ENCODE assay signal across 8 cellular contexts in the genomic region with DNA sequence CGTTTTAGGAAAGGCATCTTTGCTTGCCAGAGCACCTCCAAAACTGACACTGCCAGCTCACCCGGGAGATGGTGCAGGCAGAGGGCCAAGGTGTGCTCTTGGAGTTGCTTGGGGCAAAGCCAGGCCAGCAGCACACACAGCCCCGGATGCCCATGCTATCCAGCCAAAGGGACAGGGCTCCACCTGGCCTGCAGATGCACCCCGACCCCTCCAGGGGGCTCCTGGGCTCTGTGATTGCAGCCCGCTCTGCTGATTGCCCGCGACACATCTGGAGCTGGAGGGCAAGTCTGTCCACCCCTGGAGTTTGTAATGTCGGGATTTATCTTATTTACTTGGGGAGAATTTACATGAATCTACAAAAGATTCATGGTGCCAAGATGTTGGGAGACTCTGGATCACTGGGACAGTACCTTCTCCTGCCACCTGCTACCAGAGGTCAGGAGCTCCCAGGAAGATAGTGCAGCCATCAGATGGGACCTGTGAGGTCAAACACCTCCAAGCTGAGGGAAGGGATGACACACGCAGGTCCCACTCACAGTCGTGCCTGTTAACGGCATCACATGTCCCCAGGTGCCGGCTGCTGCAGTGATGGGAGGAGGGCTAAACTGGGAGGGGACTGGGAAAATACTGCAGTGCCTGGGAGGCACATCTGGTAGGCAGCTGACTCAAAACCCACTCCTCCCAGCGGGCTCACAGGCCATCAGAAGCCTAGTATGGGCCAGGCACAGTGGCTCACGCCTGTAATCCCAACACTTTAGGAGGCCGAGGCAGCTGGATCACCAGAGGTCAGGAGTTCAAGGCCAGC. TPM values are rescaled to one million over a fixed set of nuclear protein-coding genes. Genes with fewer than 3 reads are reported as not detected.
DNase-seq lines count a peak whose midpoint lies in the region; ATAC-seq, FAIRE-seq and TF ChIP-seq lines count a peak whose summit lies in the region.

No MANE protein-coding gene starts in this region.

- DNase-seq in Right ventricle myocardium inferior (ENCODE audit: missing footprints), result no peak
- no peak for DNase-seq in cardiac septum (ENCODE audit: low spot score)
- DNase-seq in RKO (ENCODE audit: low spot score), result peak; percentile 47
- no peak for DNase-seq in GM12878 (ENCODE audit: low read depth, low spot score)
- peak; percentile 86 for DNase-seq in left kidney (ENCODE audit: low read depth, low spot score)
- DNase-seq in hippocampal formation (lab: John Stamatoyannopoulos, UW), result no peak
- no peak for DNase-seq in small intestine

- H3K27ac ChIP-seq in GM12878 (ENCODE audit: control insufficient read depth, insufficient read depth), result no peak overlapping the region
- no peak overlapping the region for H3K27ac ChIP-seq in small intestine (ENCODE audit: low read depth in 1 of 2, low read length in 1 of 2)

- no peak for TF ChIP-seq EP300 in GM12878 (IDR thresholded peaks at IDR 0.05; ENCODE audit: borderline replicate concordance in 1 of 2, control insufficient read depth in 1 of 2, low read depth in 2 of 2, low read length in 2 of 2)

- no peaks in the 10 kb centered on the region for H4K20me1 ChIP-seq in GM12878 (ENCODE audit: control insufficient read depth, insufficient read depth)

- H3K4me3 ChIP-seq in GM12878 (no peak overlapping the region), small intestine (ENCODE audit: low read depth in 1 of 2, low read length in 2 of 2) (no peak overlapping the region)

- intact Hi-C loops in Right ventricle myocardium inferior (cut with DNase I) (no loop called here), cardiac septum (cut with DNase I) (no loop called here), GM12878 (cut with micrococcal nuclease; ENCODE audit: unreplicated experiment) (no loop called here)

- CTCF ChIA-PET in GM12878 (lab: Yijun Ruan, JAX), result interaction anchor here (0.6 to 2.7 kb wide), 12 partner anchors 10 to 251 kb away, joined by 3 to 18 read pairs (median 4); partner anchors contain the start of gene RPL3

- WGBS in GM12878 (ENCODE audit: insufficient coverage, insufficient replicate concordance, low lambda C conversion rate, missing lambda C conversion rate), result 68% methylated on average over 15 of the region's 15 CpGs
- WGBS in small intestine, 3 donors, result 58 to 66% (median 62%) methylated on average over 15 of the region's 15 CpGs

- peak; percentile 59 for TF ChIP-seq RAD21 in GM12878 (IDR thresholded peaks at IDR 0.05; ENCODE audit: insufficient read depth, low read depth, low read length)

- no peaks in the 10 kb centered on the region for H3K4me1 ChIP-seq in GM12878 (ENCODE audit: control insufficient read depth, insufficient read depth, low read length)
- H3K4me1 ChIP-seq in small intestine (ENCODE audit: control insufficient read depth in 2 of 2, insufficient read depth in 1 of 2, low read depth in 1 of 2, low read length in 1 of 2), result no peaks in the 10 kb centered on the region

- no peak overlapping the region for H3K9ac ChIP-seq in GM12878 (ENCODE audit: control insufficient read depth, insufficient read depth, low read length)

- H3K27me3 ChIP-seq in GM12878 (replicated peaks in 1 of 2; ENCODE audit: control insufficient read depth in 2 of 2, insufficient read depth in 2 of 2, low read length in 1 of 2), result no peaks in the 10 kb centered on the region
- H3K27me3 ChIP-seq in small intestine (ENCODE audit: control insufficient read depth in 2 of 2, insufficient read depth in 2 of 2, low read length in 2 of 2), result no peaks in the 10 kb centered on the region

- BruUV-seq in GM12878 (replicated peaks; lab: Mats Ljungman, UMichigan), result no TSS peak

- no peaks in the 10 kb centered on the region for H3K9me3 ChIP-seq in GM12878 (replicated peaks; ENCODE audit: control insufficient read depth, insufficient read depth, low read length)
- no peaks in the 10 kb centered on the region for H3K9me3 ChIP-seq in small intestine (ENCODE audit: control insufficient read depth, low read depth)

- TF ChIP-seq POLR2A in GM12878 (IDR thresholded peaks at IDR 0.05; ENCODE audit: low read depth, low read length), result no peak

- no peak overlapping the region for H2AFZ ChIP-seq in GM12878 (ENCODE audit: control insufficient read depth, low read depth, low read length)

- RAD21 ChIA-PET in GM12878 (lab: Charles Lee; ENCODE audit: unreplicated experiment), result interaction anchor here (0.6 to 1.9 kb wide), 6 partner anchors 13 to 176 kb away, joined by 3 to 7 read pairs (median 4); partner anchors contain the start of gene CBX7

- H3K79me2 ChIP-seq in GM12878 (ENCODE audit: control insufficient read depth, insufficient read depth, low read length), result no peaks in the 10 kb centered on the region

- ATAC-seq in Right ventricle myocardium inferior (peak; percentile 61), GM12878 (peak; percentile 96), GM21825 (IDR thresholded peaks at IDR 0.05; ENCODE audit: unreplicated experiment) (no peak)

- H3K4me2 ChIP-seq in GM12878 (ENCODE audit: control insufficient read depth, insufficient read depth), result no peak overlapping the region

- in situ Hi-C loops in GM12878 (cut with MboI), result no loop called here

- no peaks in the 10 kb centered on the region; a peak in 1 of 4 replicates for H3K36me3 ChIP-seq in GM12878 (ENCODE audit: control insufficient read depth in 2 of 2, insufficient read depth in 2 of 2, low read length in 1 of 2)
- H3K36me3 ChIP-seq in small intestine (ENCODE audit: control insufficient read depth in 2 of 2, insufficient read depth in 2 of 2, low read length in 2 of 2), result peaks cover 0 to 2% of the 10 kb centered on the region in 2 donors

- FAIRE-seq in GM12878 (lab: Jason Lieb, UNC) (no peak), small intestine (lab: Jason Lieb, UNC) (no peak)

- POLR2A ChIA-PET in GM12878 (lab: Charles Lee), result interaction anchor here (0.7 to 1.5 kb wide), 2 partner anchors 13 to 180 kb away, joined by 3 read pairs; no protein-coding TSS in a partner anchor

- SMC1A ChIA-PET in GM12878 (lab: Charles Lee; ENCODE audit: uncharacterized antibody, unreplicated experiment), result interaction anchor here (0.8 to 1.9 kb wide), 7 partner anchors 9 to 182 kb away, joined by 3 to 5 read pairs (median 4); no protein-coding TSS in a partner anchor

- peak; percentile 63 to 79 (median 68) for TF ChIP-seq CTCF in GM12878 (IDR thresholded peaks at IDR 0.05 in 2 of 3, conservative IDR thresholded peaks at IDR 0.05 in 1 of 3; ENCODE audit: control insufficient read depth in 2 of 3, extremely low read depth in 1 of 3, insufficient read depth in 1 of 3, low read depth in 3 of 3, low read length in 3 of 3)

RNA-seq across cellular contexts. Expression of gene CBX7, which starts 17.2 kb away (rescaled TPM):
- total RNA-seq in Right ventricle myocardium inferior, result 66.0 TPM
- total RNA-seq in cardiac septum, result 89.6 TPM
- total RNA-seq in GM12878 (2013; cell fraction: nucleolus; rRNA removed), result 41.7 and 53.2 TPM in 2 replicates
- 6.0 and 7.1 TPM in 2 replicates for total RNA-seq in GM12878 (2014; rRNA removed)
- 4.0 and 4.7 TPM in 2 replicates for total RNA-seq in GM12878 (2014; rRNA removed; fragmentation: Illumina TruSeq; extraction: Trizol)
- total RNA-seq in GM12878 (2021), result 13.5 and 13.6 TPM in 2 replicates
- 8.1 TPM for polyA plus RNA-seq in GM12878 (2011; ENCODE audit: low read depth)
- polyA plus RNA-seq in GM12878 (2011; rRNA removed), result 9.7 and 15.2 TPM in 2 replicates
- 16.7 and 22.1 TPM in 2 replicates for polyA plus RNA-seq in GM12878 (2011; cell fraction: cytosol; rRNA removed)
- 40.9 and 48.3 TPM in 2 replicates for polyA plus RNA-seq in GM12878 (2011; cell fraction: nucleus; rRNA removed)
- 18.0 and 19.0 TPM in 2 replicates for polyA plus RNA-seq in GM12878 (2012)
- 4.7 and 7.6 TPM in 2 replicates for polyA plus RNA-seq in GM12878 (2014; fragmentation: Illumina TruSeq; extraction: Trizol)
- polyA plus RNA-seq in GM12878 (2014; fragmentation: Nextera tagmentation; extraction: Ambion mirVana), result under 1 TPM; 0.18 to 0.64 TPM
- 13.9 and 17.2 TPM in 2 replicates for polyA plus RNA-seq in GM12878 (2014; rRNA removed)
- polyA plus RNA-seq in GM12878 (2016; fragmentation: Nextera tagmentation; extraction: Ambion mirVana), result 1 to 10 TPM; 2.7 to 5.1 TPM
- polyA minus RNA-seq in GM12878 (2011; rRNA and poly(A)+ RNA removed), result 11.4 and 20.2 TPM in 2 replicates
- polyA minus RNA-seq in GM12878 (2011; cell fraction: cytosol; rRNA and poly(A)+ RNA removed), result 7.2 and 7.4 TPM in 2 replicates
- polyA minus RNA-seq in GM12878 (2011; cell fraction: nucleus; rRNA and poly(A)+ RNA removed), result 11.5 and 21.8 TPM in 2 replicates
- 10 to 100 TPM in 2 of 3 donors, 1 to 10 TPM in 1; 9.8 to 29.8 (median 22.2) TPM for polyA plus RNA-seq in small intestine

RNA-seq across cellular contexts. Expression of gene APOBEC3H, which starts 38.2 kb away (rescaled TPM):
- total RNA-seq in Right ventricle myocardium inferior, result 0.32 TPM
- not detected for total RNA-seq in cardiac septum
- 8.9 and 9.1 TPM in 2 replicates for total RNA-seq in GM12878 (2013; cell fraction: nucleolus; rRNA removed)
- total RNA-seq in GM12878 (2014; rRNA removed), result 10.9 and 12.6 TPM in 2 replicates
- 10.0 and 11.2 TPM in 2 replicates for total RNA-seq in GM12878 (2014; rRNA removed; fragmentation: Illumina TruSeq; extraction: Trizol)
- 7.5 and 9.4 TPM in 2 replicates for total RNA-seq in GM12878 (2021)
- 15.9 TPM for polyA plus RNA-seq in GM12878 (2011; ENCODE audit: low read depth)
- 8.6 and 11.3 TPM in 2 replicates for polyA plus RNA-seq in GM12878 (2011; rRNA removed)
- polyA plus RNA-seq in GM12878 (2011; cell fraction: cytosol; rRNA removed), result 12.7 and 13.6 TPM in 2 replicates
- 12.1 and 14.9 TPM in 2 replicates for polyA plus RNA-seq in GM12878 (2011; cell fraction: nucleus; rRNA removed)
- polyA plus RNA-seq in GM12878 (2012), result 13.0 and 14.2 TPM in 2 replicates
- polyA plus RNA-seq in GM12878 (2014; fragmentation: Illumina TruSeq; extraction: Trizol), result 16.0 and 18.0 TPM in 2 replicates
- polyA plus RNA-seq in GM12878 (2014; fragmentation: Nextera tagmentation; extraction: Ambion mirVana), result 10 to 100 TPM; 20.3 to 23.0 TPM
- polyA plus RNA-seq in GM12878 (2014; rRNA removed), result 16.5 and 18.4 TPM in 2 replicates
- 10 to 100 TPM; 14.6 to 15.0 TPM for polyA plus RNA-seq in GM12878 (2016; fragmentation: Nextera tagmentation; extraction: Ambion mirVana)
- 11.8 and 23.2 TPM in 2 replicates for polyA minus RNA-seq in GM12878 (2011; rRNA and poly(A)+ RNA removed)
- polyA minus RNA-seq in GM12878 (2011; cell fraction: cytosol; rRNA and poly(A)+ RNA removed), result 4.5 and 5.5 TPM in 2 replicates
- 18.3 and 20.2 TPM in 2 replicates for polyA minus RNA-seq in GM12878 (2011; cell fraction: nucleus; rRNA and poly(A)+ RNA removed)
- polyA plus RNA-seq in small intestine, result under 1 TPM in 1 of 3 donors, not detected in 2; 0.12 TPM

RNA-seq across cellular contexts. Expression of gene APOBEC3G, which starts 58.2 kb away (rescaled TPM):
- total RNA-seq in Right ventricle myocardium inferior (3.3 TPM), cardiac septum (2.2 TPM), GM12878 (2014; rRNA removed) (152 and 164 TPM in 2 replicates), GM12878 (2014; rRNA removed; fragmentation: Illumina TruSeq; extraction: Trizol) (127 and 132 TPM in 2 replicates), GM12878 (2021) (102 and 103 TPM in 2 replicates)
- 104 and 109 TPM in 2 replicates for total RNA-seq in GM12878 (2013; cell fraction: nucleolus; rRNA removed)
- polyA plus RNA-seq in GM12878 (2011; ENCODE audit: low read depth), result 42.7 TPM
- polyA plus RNA-seq in GM12878 (2011; rRNA removed) (170 and 174 TPM in 2 replicates), GM12878 (2014; fragmentation: Illumina TruSeq; extraction: Trizol) (168 and 171 TPM in 2 replicates), GM12878 (2014; fragmentation: Nextera tagmentation; extraction: Ambion mirVana) (100 to 1,000 TPM; 146 to 232 TPM), GM12878 (2014; rRNA removed) (170 and 181 TPM in 2 replicates), GM12878 (2016; fragmentation: Nextera tagmentation; extraction: Ambion mirVana) (100 to 1,000 TPM; 151 to 152 TPM), small intestine (1 to 10 TPM; 1.3 to 8.0 (median 7.0) TPM)
- 156 and 159 TPM in 2 replicates for polyA plus RNA-seq in GM12878 (2011; cell fraction: cytosol; rRNA removed)
- polyA plus RNA-seq in GM12878 (2011; cell fraction: nucleus; rRNA removed), result 117 and 133 TPM in 2 replicates
- polyA plus RNA-seq in GM12878 (2012), result 52.0 and 75.4 TPM in 2 replicates
- 122 and 167 TPM in 2 replicates for polyA minus RNA-seq in GM12878 (2011; rRNA and poly(A)+ RNA removed)
- polyA minus RNA-seq in GM12878 (2011; cell fraction: cytosol; rRNA and poly(A)+ RNA removed), result 49.8 and 63.6 TPM in 2 replicates
- polyA minus RNA-seq in GM12878 (2011; cell fraction: nucleus; rRNA and poly(A)+ RNA removed), result 43.2 and 60.9 TPM in 2 replicates

Comparison
In these comparisons a context has a peak if more than half of its experiments do, and no peak if none do; other contexts are left out.
1. DNase-seq: peak in RKO (single experiment) and left kidney (single experiment); none in Right ventricle myocardium inferior (single experiment), cardiac septum (single experiment), GM12878 (single experiment), hippocampal formation (0 of 2) and small intestine (single experiment).
2. RNA of gene APOBEC3G, which starts 58.2 kb away (total RNA-seq): 102 to 164 TPM in GM12878; 3.3 TPM in Right ventricle myocardium inferior (single experiment) and 2.2 TPM in cardiac septum (single experiment); every median in the first group is over 10 times any median in the second.